ENCODE assay signal across 10 cellular contexts in genomic region chr16:88045820-88046303, GRCh38.
DNase-seq lines count a peak whose midpoint lies in the region; ATAC-seq, FAIRE-seq and TF ChIP-seq lines count a peak whose summit lies in the region.
"Had no signal": no experiment of that assay in that cellular context is flagged by ENCODE, and none has a peak within 500 bp of the region (broad histone marks: within the 10 kb centered on the region; RNA-seq: fewer than 3 reads in every experiment).

No MANE protein-coding gene starts in this region.

- no peak overlapping the region for H3K9ac ChIP-seq in HepG2 (ENCODE audit: insufficient read depth, low read depth, low read length)

- ATAC-seq in right lobe of liver = peak in 3 of 4 donors; percentile 20 to 35 (median 26)
- no peak for ATAC-seq in HepG2
- ATAC-seq in HG02798 (IDR thresholded peaks at IDR 0.05; ENCODE audit: poor library complexity, unreplicated experiment) = peak; percentile 77
- ATAC-seq in psoas muscle = no peak
- ATAC-seq: foreskin keratinocyte had no signal

- H3K36me3 ChIP-seq in right lobe of liver (peaks cover 0 to 16% (median 0%) of the 10 kb centered on the region in 4 donors), HepG2 (replicated peaks in 1 of 2; ENCODE audit: control insufficient read depth in 1 of 2, insufficient read depth in 2 of 2, low read length in 2 of 2) (peaks cover 4 to 10% of the 10 kb centered on the region in 2 experiments; a peak in 4 of 5 replicates), psoas muscle (ENCODE audit: insufficient read depth in 1 of 2, low read depth in 1 of 2) (peaks cover 0 to 21% of the 10 kb centered on the region in 2 donors)

- POLR2A ChIA-PET in HepG2 (lab: Yijun Ruan, JAX) = no interaction called here

- BruUV-seq in HepG2 (replicated peaks; lab: Mats Ljungman, UMichigan) = no TSS peak

- no peaks in the 10 kb centered on the region for H3K79me2 ChIP-seq in HepG2 (ENCODE audit: insufficient read depth, low read length)

- no peak overlapping the region for H2AFZ ChIP-seq in HepG2 (ENCODE audit: low read length)

- H3K4me1 ChIP-seq in right lobe of liver (no peaks in the 10 kb centered on the region), HepG2 (ENCODE audit: insufficient read depth, low read length) (peaks cover 10% of the 10 kb centered on the region), psoas muscle (no peaks in the 10 kb centered on the region)
- H3K4me1 ChIP-seq: foreskin keratinocyte had no signal

- CTCF ChIA-PET in HepG2 (lab: Yijun Ruan, JAX; ENCODE audit: low intra/inter-chr PET ratio, low total read pairs) = no interaction called here

- H3K4me2 ChIP-seq in HepG2 (ENCODE audit: low read depth, low read length) = no peak overlapping the region

- no peak for TF ChIP-seq RAD21 in HepG2 (CRISPR knock-in tag; IDR thresholded peaks at IDR 0.05)

- in situ Hi-C loops in HepG2 (cut with HindIII; ENCODE audit: extremely low pct_ligation_motif_present, low pct_unique_long_range_greater_than_20kb) = no loop called here

- intact Hi-C loops in right lobe of liver (cut with DNase I) = no loop called here
- intact Hi-C loops in HepG2 (cut with micrococcal nuclease; ENCODE audit: unreplicated experiment) = no loop called here
- intact Hi-C loops in psoas muscle (cut with DNase I) = no loop called here

- no peak overlapping the region for H3K27ac ChIP-seq in right lobe of liver
- H3K27ac ChIP-seq in HepG2 (ENCODE audit: extremely low read length, insufficient read depth, low read length) = no peak overlapping the region
- no peak overlapping the region for H3K27ac ChIP-seq in psoas muscle
- H3K27ac ChIP-seq: foreskin keratinocyte had no signal

- no peaks in the 10 kb centered on the region for H4K20me1 ChIP-seq in HepG2 (ENCODE audit: insufficient read depth, low read length)

- no peak for FAIRE-seq in HepG2 (lab: Jason Lieb, UNC)

- H3K27me3 ChIP-seq in right lobe of liver (no peaks in the 10 kb centered on the region), HepG2 (ENCODE audit: control insufficient read depth in 1 of 2, insufficient read depth in 2 of 2, low read length in 2 of 2) (no peaks in the 10 kb centered on the region), psoas muscle (ENCODE audit: insufficient read depth in 3 of 3, low read length in 2 of 3) (no peaks in the 10 kb centered on the region)
- H3K27me3 ChIP-seq: foreskin keratinocyte had no signal

- WGBS in right lobe of liver (ENCODE audit: insufficient coverage, low coverage, low lambda C conversion rate, missing lambda C conversion rate) = 90% methylated on average over 10 of the region's 18 CpGs
- WGBS in HepG2 (ENCODE audit: low lambda C conversion rate) = 98% methylated on average over 14 of the region's 18 CpGs
- 93 to 95% (median 95%) methylated on average over 18 of the region's 18 CpGs for WGBS in psoas muscle, 3 donors

- TF ChIP-seq EP300 in HepG2 (IDR thresholded peaks at IDR 0.05; ENCODE audit: low read depth in 2 of 2, low read length in 2 of 2) (no peak), HepG2 (CRISPR knock-in tag; IDR thresholded peaks at IDR 0.05; ENCODE audit: borderline replicate concordance) (no peak)

- no peak for TF ChIP-seq POLR2A in right lobe of liver (IDR thresholded peaks at IDR 0.05)
- no peak for TF ChIP-seq POLR2A in HepG2 (IDR thresholded peaks at IDR 0.05; ENCODE audit: insufficient read depth in 1 of 2, low read depth in 2 of 2, low read length in 2 of 2)

- TF ChIP-seq CTCF in right lobe of liver (IDR thresholded peaks at IDR 0.05) = no peak
- no peak for TF ChIP-seq CTCF in HepG2 (CRISPR knock-in tag; IDR thresholded peaks at IDR 0.05)
- no peak for TF ChIP-seq CTCF in psoas muscle (IDR thresholded peaks at IDR 0.05)

- DNase-seq in right lobe of liver (no peak), HepG2 (ENCODE audit: low spot score) (no peak), NOMO-1 treated with DMSO at 0.1 percent for 48 hours (lab: John Stamatoyannopoulos, UW; ENCODE audit: unreplicated experiment) (peak; percentile 34), psoas muscle (no peak), SHP77 treated with DMSO at 0.1 percent for 48 hours (lab: John Stamatoyannopoulos, UW) (no peak), NCI-H1092 (lab: John Stamatoyannopoulos, UW) (no peak)
- no peak for DNase-seq in activated CD4-positive, alpha-beta T cell treated with anti-CD3 and anti-CD28 coated beads, Interleukin-2, amount 50 U/mL, for 1 hour
- DNase-seq: foreskin keratinocyte, H9 had no signal

- H3K9me3 ChIP-seq in right lobe of liver (no peaks in the 10 kb centered on the region), HepG2 (ENCODE audit: low read length) (no peaks in the 10 kb centered on the region), psoas muscle (no peaks in the 10 kb centered on the region)

- H3K4me3 ChIP-seq in right lobe of liver (no peak overlapping the region), HepG2 (replicated peaks in 1 of 3; ENCODE audit: insufficient read depth in 1 of 3, low read depth in 2 of 3, low read length in 3 of 3) (no peak overlapping the region), psoas muscle (no peak overlapping the region)

TF ChIP-seq in HepG2, 621 proteins besides CTCF, POLR2A, EP300 and RAD21:
- TF ChIP-seq SMAD9 (CRISPR knock-in tag; IDR thresholded peaks at IDR 0.05) (no peak), ZBTB42 (CRISPR knock-in tag; IDR thresholded peaks at IDR 0.05) (no peak), PHF20 (CRISPR knock-in tag; IDR thresholded peaks at IDR 0.05) (no peak), ZNF713 (CRISPR knock-in tag; IDR thresholded peaks at IDR 0.05) (no peak), AHDC1 (CRISPR knock-in tag; IDR thresholded peaks at IDR 0.05; ENCODE audit: borderline replicate concordance) (no peak), E2F5 (CRISPR knock-in tag; conservative IDR thresholded peaks at IDR 0.05) (no peak)

Comparison
In these comparisons a context has a peak if more than half of its experiments do, and no peak if none do; other contexts are left out.
1. ATAC-seq: peak in right lobe of liver (3 of 4) and HG02798 (single experiment); none in HepG2 (single experiment) and psoas muscle (0 of 4).